12 cellular contexts compared by ENCODE assay signal in the genomic region with DNA sequence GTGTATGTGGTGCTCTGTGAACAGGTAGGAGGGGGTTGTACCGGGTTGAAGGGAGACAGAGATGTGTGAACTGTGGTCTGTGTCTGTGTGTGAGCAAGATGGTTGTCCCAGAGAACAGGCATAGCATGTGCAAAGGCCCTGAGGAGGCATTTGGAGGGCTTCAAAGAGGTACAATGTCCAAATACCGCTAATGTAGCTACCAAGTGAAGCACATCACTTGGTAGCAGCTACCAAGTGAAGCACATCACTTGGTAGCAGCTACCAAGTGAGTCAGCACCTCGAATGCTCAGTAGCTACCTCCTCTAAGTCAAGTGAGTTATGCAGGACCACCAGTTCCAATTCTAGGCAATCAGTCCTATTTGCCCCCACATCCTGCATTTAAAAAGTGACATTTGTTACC.
"Had no signal": no experiment of that assay in that cellular context is flagged by ENCODE, and none has a peak within 500 bp of the region (broad histone marks: within the 10 kb centered on the region; RNA-seq: fewer than 3 reads in every experiment).

No MANE protein-coding gene starts in this region.

- H3K9me3 ChIP-seq: SJSA1, upper lobe of left lung had no signal

- H3K36me3 ChIP-seq: SJSA1 had no signal

- H3K4me3 ChIP-seq: SJSA1, skin epidermis, upper lobe of left lung had no signal

- H3K9me3 Mint-ChIP-seq: activated naive CD8-positive, alpha-beta T cell treated with anti-CD3 and anti-CD28 coated beads, Interleukin-2, amount 50 U/mL, for 24 hours; central memory CD8-positive, alpha-beta T cell; nephron had no signal

- DNase-seq: activated CD4-positive, alpha-beta T cell treated with anti-CD3 and anti-CD28 coated beads, Interleukin-2, amount 50 U/mL, for 48 hours; activated CD4-positive, CD25-positive, alpha-beta regulatory T cell treated with anti-CD3 and anti-CD28 coated beads, Interleukin-2, amount 50 U/mL, for 72 hours; activated CD8-positive, alpha-beta memory T cell treated with anti-CD3 and anti-CD28 coated beads, Interleukin-2, amount 50 U/mL, for 48 hours; activated naive CD8-positive, alpha-beta T cell treated with anti-CD3 and anti-CD28 coated beads, Interleukin-2, amount 50 U/mL, for 24 hours; left colon; mammary epithelial cell; T-helper 9 cell; upper lobe of left lung had no signal

- H3K4me3 Mint-ChIP-seq: activated naive CD8-positive, alpha-beta T cell treated with anti-CD3 and anti-CD28 coated beads, Interleukin-2, amount 50 U/mL, for 24 hours; central memory CD8-positive, alpha-beta T cell; nephron had no signal

- H3K27ac Mint-ChIP-seq: activated naive CD8-positive, alpha-beta T cell treated with anti-CD3 and anti-CD28 coated beads, Interleukin-2, amount 50 U/mL, for 24 hours had no signal

- H3K27me3 ChIP-seq: SJSA1, upper lobe of left lung had no signal
